8 cellular contexts compared by ENCODE assay signal in the genomic region with DNA sequence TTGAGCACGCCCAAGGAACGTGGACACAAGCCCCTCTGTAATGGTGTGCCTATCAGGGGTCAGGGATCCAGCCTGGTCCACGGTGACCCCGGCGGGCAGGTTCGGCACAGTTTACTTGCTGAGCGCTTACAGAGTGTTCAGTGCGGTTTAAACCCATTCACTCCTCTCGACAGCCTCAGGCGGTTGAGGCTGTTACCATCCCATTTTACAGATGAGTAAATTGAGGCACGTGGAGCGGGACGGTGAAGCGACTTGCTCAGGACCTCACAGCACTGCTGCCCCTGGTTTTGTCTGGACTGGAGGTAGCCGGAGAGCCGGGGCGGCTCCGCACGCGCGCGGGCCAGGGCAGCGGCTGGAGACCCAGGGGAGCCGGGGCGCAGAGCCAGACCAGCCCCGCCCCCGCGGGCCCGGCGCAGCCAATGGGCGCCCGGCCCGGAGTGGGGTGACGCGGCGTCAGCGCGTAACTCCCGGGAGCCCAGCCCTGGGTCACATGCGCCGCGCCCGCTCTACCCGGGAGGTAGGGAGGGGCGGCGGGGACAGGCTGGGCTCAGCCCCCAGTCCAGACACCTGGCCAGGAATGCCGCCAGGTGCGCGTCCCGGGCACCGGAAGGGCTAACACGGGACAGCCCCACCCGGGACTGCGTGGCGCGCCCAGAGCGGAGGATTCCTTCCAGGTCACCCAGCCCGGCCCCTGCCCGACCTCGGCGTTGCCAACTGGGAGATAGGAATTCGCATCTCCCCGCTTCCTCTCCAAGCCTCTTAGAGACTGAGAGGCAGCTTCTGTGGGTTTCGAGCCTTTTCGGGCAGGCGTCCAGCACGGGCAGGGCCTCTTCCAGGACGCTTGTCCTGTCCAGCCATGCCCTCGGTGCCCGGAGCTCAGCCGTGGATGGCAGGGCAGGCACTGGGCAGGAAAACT. TPM values are rescaled to one million over a fixed set of nuclear protein-coding genes. Genes with fewer than 3 reads are reported as not detected.
DNase-seq lines count a peak whose midpoint lies in the region; ATAC-seq and TF ChIP-seq lines count a peak whose summit lies in the region.

No MANE protein-coding gene starts in this region.

- peak overlapping the region; percentile 83 for H3K27ac ChIP-seq in CD4-positive, alpha-beta T cell (ENCODE audit: low read depth, low read length)
- H3K27ac ChIP-seq in OCI-LY3 (ENCODE audit: low read length): peak overlapping the region; percentile 79
- peak overlapping the region; percentile 96 to 97 for H3K27ac ChIP-seq in esophagus (ENCODE audit: low read depth in 2 of 2, low read length in 1 of 2)

- peaks cover 10% of the 10 kb centered on the region for H3K79me2 ChIP-seq in OCI-LY3 (ENCODE audit: low read length)

- peak; percentile 59 for ATAC-seq in CD4-positive, alpha-beta T cell (ENCODE audit: poor library complexity)
- ATAC-seq in GM19463 (IDR thresholded peaks at IDR 0.05; ENCODE audit: unreplicated experiment): peak; percentile 74

- POLR2A ChIA-PET in CD4-positive, alpha-beta T cell (lab: Charles Lee): interaction anchor here (1.0 kb wide), 1 partner anchor 9 kb away, joined by 4 read pairs; no protein-coding TSS in a partner anchor

- no peaks in the 10 kb centered on the region for H3K27me3 ChIP-seq in CD4-positive, alpha-beta T cell (ENCODE audit: control insufficient read depth, insufficient read depth, low read length)
- H3K27me3 ChIP-seq in OCI-LY3 (ENCODE audit: low read depth, low read length) (no peaks in the 10 kb centered on the region), esophagus (ENCODE audit: control insufficient read depth in 1 of 2, insufficient read depth in 2 of 2, low read length in 2 of 2) (no peaks in the 10 kb centered on the region), mucosa of stomach (ENCODE audit: control insufficient read depth, insufficient read depth, low read length) (no peaks in the 10 kb centered on the region)

- intact Hi-C loops in CD4-positive, alpha-beta T cell (cut with DNase I, micrococcal nuclease): loop anchor here in 1 of 2 experiments (2.0 kb wide), 1 partner anchor 17 kb away; no protein-coding TSS in a partner anchor

- peak overlapping the region; percentile 85 for H3K4me2 ChIP-seq in OCI-LY3 (ENCODE audit: low read length)

- H3K9me3 Mint-ChIP-seq in CD4-positive, alpha-beta T cell: no peaks in the 10 kb centered on the region

- H3K4me1 ChIP-seq in OCI-LY3 (ENCODE audit: low read length) (peaks cover 40% of the 10 kb centered on the region), esophagus (ENCODE audit: control insufficient read depth in 2 of 2, insufficient read depth in 2 of 2, low read length in 1 of 2) (peaks cover 14 to 46% of the 10 kb centered on the region in 2 donors), mucosa of stomach (ENCODE audit: control insufficient read depth, insufficient read depth, low read length) (peaks cover 59% of the 10 kb centered on the region)

- H3K4me3 ChIP-seq in OCI-LY3 (ENCODE audit: low read length) (peak overlapping the region; percentile 83), esophagus (ENCODE audit: low read depth in 1 of 2, low read length in 2 of 2) (peak overlapping the region; percentile 15 to 45), mucosa of stomach (ENCODE audit: low read length) (peak overlapping the region; percentile 20)

- peaks cover 8% of the 10 kb centered on the region for H3K36me3 Mint-ChIP-seq in CD4-positive, alpha-beta T cell (ENCODE audit: low read depth)

- no peak overlapping the region for H2AFZ ChIP-seq in OCI-LY3 (ENCODE audit: low read depth, low read length)

- peak; percentile 59 to 86 (median 70) for DNase-seq in CD4-positive, alpha-beta T cell
- peak; percentile 91 for DNase-seq in HT-29 (ENCODE audit: low spot score)
- DNase-seq in activated T-cell treated with anti-CD3 and anti-CD28 coated beads, Interleukin-2, amount 50 U/mL, for 48 hours: peak; percentile 87 to 91
- peak; percentile 57 to 62 for DNase-seq in stimulated activated CD8-positive, alpha-beta memory T cell treated with anti-CD3 and anti-CD28 coated beads, Interleukin-7, amount 100 ng/mL, for 1 hour (ENCODE audit: low read depth in 2 of 2)

- H4K20me1 ChIP-seq in OCI-LY3 (ENCODE audit: insufficient read depth, low read length): no peaks in the 10 kb centered on the region; the same call in 1 of the 2 replicates

- 2 to 3% methylated on average over 65 to 71 of the region's 71 CpGs for WGBS in esophagus, 2 donors

- H3K4me1 Mint-ChIP-seq in CD4-positive, alpha-beta T cell (ENCODE audit: low read depth): peaks cover 46% of the 10 kb centered on the region

- peak overlapping the region; percentile 86 for H3K9ac ChIP-seq in OCI-LY3 (ENCODE audit: low read length)
- H3K9ac ChIP-seq in mucosa of stomach (ENCODE audit: low read length): peak overlapping the region; percentile 70

- no peak for TF ChIP-seq CTCF in CD4-positive, alpha-beta T cell (IDR thresholded peaks at IDR 0.05)
- no peak for TF ChIP-seq CTCF in OCI-LY3 (IDR thresholded peaks at IDR 0.05; ENCODE audit: low read depth, low read length)

- no peaks in the 10 kb centered on the region for H3K27me3 Mint-ChIP-seq in CD4-positive, alpha-beta T cell

- H3K27ac Mint-ChIP-seq in CD4-positive, alpha-beta T cell: peak overlapping the region; percentile 98

- no peaks in the 10 kb centered on the region for H3K36me3 ChIP-seq in OCI-LY3 (replicated peaks; ENCODE audit: low read depth, low read length)
- H3K36me3 ChIP-seq in esophagus (ENCODE audit: control insufficient read depth in 2 of 2, insufficient read depth in 2 of 2, low read length in 1 of 2): peaks cover 0 to 2% of the 10 kb centered on the region in 2 donors
- no peaks in the 10 kb centered on the region for H3K36me3 ChIP-seq in mucosa of stomach (ENCODE audit: control insufficient read depth, insufficient read depth, low read length)

- H3K4me3 Mint-ChIP-seq in CD4-positive, alpha-beta T cell: peak overlapping the region; percentile 94

- no peaks in the 10 kb centered on the region for H3K9me3 ChIP-seq in CD4-positive, alpha-beta T cell (ENCODE audit: control insufficient read depth, low read length)
- H3K9me3 ChIP-seq in OCI-LY3 (ENCODE audit: insufficient read depth, low read length) (no peaks in the 10 kb centered on the region), esophagus (ENCODE audit: control insufficient read depth in 2 of 2, insufficient read depth in 1 of 2, low read depth in 1 of 2, low read length in 1 of 2) (no peaks in the 10 kb centered on the region), mucosa of stomach (ENCODE audit: control insufficient read depth, low read length) (no peaks in the 10 kb centered on the region)

- CTCF ChIA-PET in CD4-positive, alpha-beta T cell (lab: Charles Lee): interaction anchor here (0.5 to 1.8 kb wide), 7 partner anchors 9 to 75 kb away, joined by 3 to 6 read pairs (median 3); no protein-coding TSS in a partner anchor

RNA-seq across cellular contexts. Expression of gene SREBF1, which starts 3.3 kb away (rescaled TPM):
- 100 to 1,000 TPM; 249 to 264 TPM for total RNA-seq in CD4-positive, alpha-beta T cell
- 296 and 304 TPM in 2 replicates for total RNA-seq in HT-29 (2014; rRNA removed; shearing (Covaris generic))
- 100 to 1,000 TPM in 1 of 2 donors, 10 to 100 TPM in 1; 95.1 to 116 TPM for polyA plus RNA-seq in esophagus

Comparison
In these comparisons a context has a peak if more than half of its experiments do, and no peak if none do; other contexts are left out.
1. Peak in every context shown above with its lines: DNase-seq, ATAC-seq, H3K4me3 ChIP-seq and H3K27ac ChIP-seq.
2. H3K4me3 ChIP-seq: peak in every context shown above with its lines; median percentile 83 in OCI-LY3; 30 in esophagus; 20 in mucosa of stomach.